1 cellular context compared by ENCODE assay signal in genomic region chr22:17266261-17266971, GRCh38.
TF ChIP-seq lines count a peak whose summit lies in the region.

No MANE protein-coding gene starts in this region.

TF ChIP-seq in HEK293, 187 proteins besides CTCF, POLR2A, EP300 and RAD21 (continued from another document and continues in another):
- TF ChIP-seq ZNF843 (tag by site-specific recombination; IDR thresholded peaks at IDR 0.05): no peak
- TF ChIP-seq ZSCAN23 (tag by site-specific recombination; IDR thresholded peaks at IDR 0.05): no peak
- TF ChIP-seq ZNF114 (tag by site-specific recombination; IDR thresholded peaks at IDR 0.05): no peak
- TF ChIP-seq ZNF24 (tag by site-specific recombination; IDR thresholded peaks at IDR 0.05): peak; percentile 47; the same call in 1 of the 2 replicates
- TF ChIP-seq ZNF785 (tag by site-specific recombination; IDR thresholded peaks at IDR 0.05): no peak
- TF ChIP-seq ZBTB7A (tag by site-specific recombination; IDR thresholded peaks at IDR 0.05; ENCODE audit: low read depth): no peak
- no peak for TF ChIP-seq REST (tag by site-specific recombination; IDR thresholded peaks at IDR 0.05)
- TF ChIP-seq OSR2 (tag by site-specific recombination; IDR thresholded peaks at IDR 0.05): no peak; the same call in 1 of the 2 replicates
- TF ChIP-seq ZNF629 (tag by site-specific recombination; IDR thresholded peaks at IDR 0.05): no peak
- TF ChIP-seq WT1 (tag by site-specific recombination; IDR thresholded peaks at IDR 0.05): 0 out of 2 replicates have a peak, but pooled peaks have one; percentile 16
- TF ChIP-seq ZIC2 (tag by site-specific recombination; IDR thresholded peaks at IDR 0.05): peak; percentile 100
- TF ChIP-seq, protein P1, sequence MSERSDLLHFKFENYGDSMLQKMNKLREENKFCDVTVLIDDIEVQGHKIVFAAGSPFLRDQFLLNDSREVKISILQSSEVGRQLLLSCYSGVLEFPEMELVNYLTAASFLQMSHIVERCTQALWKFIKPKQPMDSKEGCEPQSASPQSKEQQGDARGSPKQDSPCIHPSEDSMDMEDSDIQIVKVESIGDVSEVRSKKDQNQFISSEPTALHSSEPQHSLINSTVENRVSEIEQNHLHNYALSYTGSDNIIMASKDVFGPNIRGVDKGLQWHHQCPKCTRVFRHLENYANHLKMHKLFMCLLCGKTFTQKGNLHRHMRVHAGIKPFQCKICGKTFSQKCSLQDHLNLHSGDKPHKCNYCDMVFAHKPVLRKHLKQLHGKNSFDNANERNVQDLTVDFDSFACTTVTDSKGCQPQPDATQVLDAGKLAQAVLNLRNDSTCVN (tag by site-specific recombination; optimal IDR thresholded peaks at IDR 0.05): no peak
- no peak for TF ChIP-seq MYNN (tag by site-specific recombination; IDR thresholded peaks at IDR 0.05; ENCODE audit: borderline replicate concordance)
- TF ChIP-seq ZNF548 (tag by site-specific recombination; IDR thresholded peaks at IDR 0.05): no peak
- no peak for TF ChIP-seq ZSCAN4 (tag by site-specific recombination; IDR thresholded peaks at IDR 0.05)
- TF ChIP-seq, protein P2, sequence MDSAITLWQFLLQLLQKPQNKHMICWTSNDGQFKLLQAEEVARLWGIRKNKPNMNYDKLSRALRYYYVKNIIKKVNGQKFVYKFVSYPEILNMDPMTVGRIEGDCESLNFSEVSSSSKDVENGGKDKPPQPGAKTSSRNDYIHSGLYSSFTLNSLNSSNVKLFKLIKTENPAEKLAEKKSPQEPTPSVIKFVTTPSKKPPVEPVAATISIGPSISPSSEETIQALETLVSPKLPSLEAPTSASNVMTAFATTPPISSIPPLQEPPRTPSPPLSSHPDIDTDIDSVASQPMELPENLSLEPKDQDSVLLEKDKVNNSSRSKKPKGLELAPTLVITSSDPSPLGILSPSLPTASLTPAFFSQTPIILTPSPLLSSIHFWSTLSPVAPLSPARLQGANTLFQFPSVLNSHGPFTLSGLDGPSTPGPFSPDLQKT (IDR thresholded peaks at IDR 0.05; ENCODE audit: borderline replicate concordance, low read depth, low read length): no peak
- TF ChIP-seq ZNF561 (tag by site-specific recombination; IDR thresholded peaks at IDR 0.05; ENCODE audit: borderline replicate concordance): no peak
- no peak for TF ChIP-seq KLF7 (tag by site-specific recombination; IDR thresholded peaks at IDR 0.05; ENCODE audit: borderline replicate concordance)
- TF ChIP-seq ZNF416 (tag by site-specific recombination; IDR thresholded peaks at IDR 0.05): no peak
- no peak for TF ChIP-seq ZNF366 (tag by site-specific recombination; conservative IDR thresholded peaks at IDR 0.05)
- TF ChIP-seq IKZF3 (tag by site-specific recombination; IDR thresholded peaks at IDR 0.05): no peak
- TF ChIP-seq, protein P3, sequence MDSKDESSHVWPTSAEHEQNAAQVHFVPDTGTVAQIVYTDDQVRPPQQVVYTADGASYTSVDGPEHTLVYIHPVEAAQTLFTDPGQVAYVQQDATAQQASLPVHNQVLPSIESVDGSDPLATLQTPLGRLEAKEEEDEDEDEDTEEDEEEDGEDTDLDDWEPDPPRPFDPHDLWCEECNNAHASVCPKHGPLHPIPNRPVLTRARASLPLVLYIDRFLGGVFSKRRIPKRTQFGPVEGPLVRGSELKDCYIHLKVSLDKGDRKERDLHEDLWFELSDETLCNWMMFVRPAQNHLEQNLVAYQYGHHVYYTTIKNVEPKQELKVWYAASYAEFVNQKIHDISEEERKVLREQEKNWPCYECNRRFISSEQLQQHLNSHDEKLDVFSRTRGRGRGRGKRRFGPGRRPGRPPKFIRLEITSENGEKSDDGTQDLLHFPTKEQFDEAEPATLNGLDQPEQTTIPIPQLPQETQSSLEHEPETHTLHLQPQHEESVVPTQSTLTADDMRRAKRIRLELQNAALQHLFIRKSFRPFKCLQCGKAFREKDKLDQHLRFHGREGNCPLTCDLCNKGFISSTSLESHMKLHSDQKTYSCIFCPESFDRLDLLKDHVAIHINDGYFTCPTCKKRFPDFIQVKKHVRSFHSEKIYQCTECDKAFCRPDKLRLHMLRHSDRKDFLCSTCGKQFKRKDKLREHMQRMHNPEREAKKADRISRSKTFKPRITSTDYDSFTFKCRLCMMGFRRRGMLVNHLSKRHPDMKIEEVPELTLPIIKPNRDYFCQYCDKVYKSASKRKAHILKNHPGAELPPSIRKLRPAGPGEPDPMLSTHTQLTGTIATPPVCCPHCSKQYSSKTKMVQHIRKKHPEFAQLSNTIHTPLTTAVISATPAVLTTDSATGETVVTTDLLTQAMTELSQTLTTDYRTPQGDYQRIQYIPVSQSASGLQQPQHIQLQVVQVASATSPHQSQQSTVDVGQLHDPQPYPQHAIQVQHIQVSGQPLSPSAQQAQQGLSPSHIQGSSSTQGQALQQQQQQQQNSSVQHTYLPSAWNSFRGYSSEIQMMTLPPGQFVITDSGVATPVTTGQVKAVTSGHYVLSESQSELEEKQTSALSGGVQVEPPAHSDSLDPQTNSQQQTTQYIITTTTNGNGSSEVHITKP (tag by site-specific recombination; IDR thresholded peaks at IDR 0.05): peak; percentile 33; the same call in 1 of the 2 replicates
- no peak for TF ChIP-seq ZNF600 (tag by site-specific recombination; IDR thresholded peaks at IDR 0.05)
- TF ChIP-seq, protein P4, sequence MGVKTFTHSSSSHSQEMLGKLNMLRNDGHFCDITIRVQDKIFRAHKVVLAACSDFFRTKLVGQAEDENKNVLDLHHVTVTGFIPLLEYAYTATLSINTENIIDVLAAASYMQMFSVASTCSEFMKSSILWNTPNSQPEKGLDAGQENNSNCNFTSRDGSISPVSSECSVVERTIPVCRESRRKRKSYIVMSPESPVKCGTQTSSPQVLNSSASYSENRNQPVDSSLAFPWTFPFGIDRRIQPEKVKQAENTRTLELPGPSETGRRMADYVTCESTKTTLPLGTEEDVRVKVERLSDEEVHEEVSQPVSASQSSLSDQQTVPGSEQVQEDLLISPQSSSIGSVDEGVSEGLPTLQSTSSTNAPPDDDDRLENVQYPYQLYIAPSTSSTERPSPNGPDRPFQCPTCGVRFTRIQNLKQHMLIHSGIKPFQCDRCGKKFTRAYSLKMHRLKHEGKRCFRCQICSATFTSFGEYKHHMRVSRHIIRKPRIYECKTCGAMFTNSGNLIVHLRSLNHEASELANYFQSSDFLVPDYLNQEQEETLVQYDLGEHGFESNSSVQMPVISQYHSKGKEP (tag by site-specific recombination; IDR thresholded peaks at IDR 0.05): no peak
- TF ChIP-seq SCRT2 (tag by site-specific recombination; IDR thresholded peaks at IDR 0.05): peak; percentile 52
- TF ChIP-seq ZNF76 (tag by site-specific recombination; IDR thresholded peaks at IDR 0.05; ENCODE audit: borderline replicate concordance, low read depth): no peak
- TF ChIP-seq ZNF354C (tag by site-specific recombination; IDR thresholded peaks at IDR 0.05; ENCODE audit: borderline replicate concordance, low read depth): no peak
- TF ChIP-seq ZNF341 (tag by site-specific recombination; IDR thresholded peaks at IDR 0.05; ENCODE audit: low read depth): peak; percentile 43
- peak; percentile 17; the same call in 1 of the 2 replicates for TF ChIP-seq EGR2 (tag by site-specific recombination; IDR thresholded peaks at IDR 0.05; ENCODE audit: low read depth)
- TF ChIP-seq ZNF510 (tag by site-specific recombination; IDR thresholded peaks at IDR 0.05; ENCODE audit: insufficient replicate concordance): no peak
- TF ChIP-seq ZNF266 (tag by site-specific recombination; IDR thresholded peaks at IDR 0.05; ENCODE audit: low read depth): no peak
- no peak for TF ChIP-seq ZBTB21 (tag by site-specific recombination; IDR thresholded peaks at IDR 0.05)
- TF ChIP-seq, protein P5, sequence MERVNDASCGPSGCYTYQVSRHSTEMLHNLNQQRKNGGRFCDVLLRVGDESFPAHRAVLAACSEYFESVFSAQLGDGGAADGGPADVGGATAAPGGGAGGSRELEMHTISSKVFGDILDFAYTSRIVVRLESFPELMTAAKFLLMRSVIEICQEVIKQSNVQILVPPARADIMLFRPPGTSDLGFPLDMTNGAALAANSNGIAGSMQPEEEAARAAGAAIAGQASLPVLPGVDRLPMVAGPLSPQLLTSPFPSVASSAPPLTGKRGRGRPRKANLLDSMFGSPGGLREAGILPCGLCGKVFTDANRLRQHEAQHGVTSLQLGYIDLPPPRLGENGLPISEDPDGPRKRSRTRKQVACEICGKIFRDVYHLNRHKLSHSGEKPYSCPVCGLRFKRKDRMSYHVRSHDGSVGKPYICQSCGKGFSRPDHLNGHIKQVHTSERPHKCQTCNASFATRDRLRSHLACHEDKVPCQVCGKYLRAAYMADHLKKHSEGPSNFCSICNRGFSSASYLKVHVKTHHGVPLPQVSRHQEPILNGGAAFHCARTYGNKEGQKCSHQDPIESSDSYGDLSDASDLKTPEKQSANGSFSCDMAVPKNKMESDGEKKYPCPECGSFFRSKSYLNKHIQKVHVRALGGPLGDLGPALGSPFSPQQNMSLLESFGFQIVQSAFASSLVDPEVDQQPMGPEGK (tag by site-specific recombination; IDR thresholded peaks at IDR 0.05): peak; percentile 65
- no peak for TF ChIP-seq ZNF140 (tag by site-specific recombination; IDR thresholded peaks at IDR 0.05)
- TF ChIP-seq ZNF626 (tag by site-specific recombination; IDR thresholded peaks at IDR 0.05): no peak
- TF ChIP-seq ZNF747 (tag by site-specific recombination; IDR thresholded peaks at IDR 0.05): no peak
- no peak for TF ChIP-seq ZNF2 (tag by site-specific recombination; IDR thresholded peaks at IDR 0.05)
- TF ChIP-seq ZBTB49 (tag by site-specific recombination; IDR thresholded peaks at IDR 0.05; ENCODE audit: low read depth): no peak
- TF ChIP-seq SP3 (tag by site-specific recombination; IDR thresholded peaks at IDR 0.05): no peak
- TF ChIP-seq ZNF426 (tag by site-specific recombination; IDR thresholded peaks at IDR 0.05): no peak
- TF ChIP-seq ZNF623 (tag by site-specific recombination; IDR thresholded peaks at IDR 0.05): no peak
- TF ChIP-seq ZNF350 (tag by site-specific recombination; IDR thresholded peaks at IDR 0.05): no peak
- TF ChIP-seq, protein P6, sequence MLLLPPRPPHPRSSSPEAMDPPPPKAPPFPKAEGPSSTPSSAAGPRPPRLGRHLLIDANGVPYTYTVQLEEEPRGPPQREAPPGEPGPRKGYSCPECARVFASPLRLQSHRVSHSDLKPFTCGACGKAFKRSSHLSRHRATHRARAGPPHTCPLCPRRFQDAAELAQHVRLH (tag by site-specific recombination; IDR thresholded peaks at IDR 0.05): no peak
- no peak for TF ChIP-seq ZNF768 (tag by site-specific recombination; IDR thresholded peaks at IDR 0.05)
- TF ChIP-seq ZNF155 (tag by site-specific recombination; IDR thresholded peaks at IDR 0.05): no peak
- no peak for TF ChIP-seq SETDB1 (IDR thresholded peaks at IDR 0.05; ENCODE audit: insufficient read length, low read length)
- no peak; the same call in 1 of the 2 replicates for TF ChIP-seq ZBTB48 (tag by site-specific recombination; IDR thresholded peaks at IDR 0.05)
- peak; percentile 94 for TF ChIP-seq GLIS1 (tag by site-specific recombination; IDR thresholded peaks at IDR 0.05)
- TF ChIP-seq ZNF530 (tag by site-specific recombination; IDR thresholded peaks at IDR 0.05; ENCODE audit: low read depth): no peak
- TF ChIP-seq ZNF555 (tag by site-specific recombination; conservative IDR thresholded peaks at IDR 0.05): no peak
- TF ChIP-seq HOXD13 (CRISPR knock-in tag; IDR thresholded peaks at IDR 0.05; ENCODE audit: borderline replicate concordance): no peak
- no peak for TF ChIP-seq ZNF654 (tag by site-specific recombination; IDR thresholded peaks at IDR 0.05; ENCODE audit: low read depth)
- peak; percentile 47 for TF ChIP-seq ZFHX2 (tag by site-specific recombination; conservative IDR thresholded peaks at IDR 0.05)
- no peak for TF ChIP-seq ZNF311 (tag by site-specific recombination; IDR thresholded peaks at IDR 0.05; ENCODE audit: borderline replicate concordance)
